In genomic region chr5:155299342-155300006, GRCh38 we compare ENCODE assay signal across 17 cellular contexts.
DNase-seq lines count a peak whose midpoint lies in the region; ATAC-seq and TF ChIP-seq lines count a peak whose summit lies in the region.
"Had no signal": no experiment of that assay in that cellular context is flagged by ENCODE, and none has a peak within 500 bp of the region (broad histone marks: within the 10 kb centered on the region; RNA-seq: fewer than 3 reads in every experiment).

No MANE protein-coding gene starts in this region.

- peak; percentile 19 for DNase-seq in DMS53 (lab: John Stamatoyannopoulos, UW)
- DNase-seq in DMS53 treated with DMSO at 0.1 percent for 48 hours (lab: John Stamatoyannopoulos, UW; ENCODE audit: unreplicated experiment): no peak
- peak; percentile 32 for DNase-seq in NCI-H1092 treated with DMSO at 0.1 percent for 48 hours (lab: John Stamatoyannopoulos, UW)
- DNase-seq in SK-N-DZ (ENCODE audit: low spot score): peak; percentile 13
- peak; percentile 50 for DNase-seq in left lobe of liver (ENCODE audit: low spot score)
- DNase-seq in islet precursor cell: no peak
- DNase-seq: Caco-2; CD4-positive, CD25-positive, alpha-beta regulatory T cell; DMS153; MG63; NCI-H1930; NCI-H345; NCI-H526 treated with DMSO at 0.1 percent for 48 hours; RPMI8226; SJCRH30 had no signal

- ATAC-seq in left lobe of liver (peak; percentile 91), GM18505 (IDR thresholded peaks at IDR 0.05; ENCODE audit: unreplicated experiment) (no peak), HG03460 (IDR thresholded peaks at IDR 0.05; ENCODE audit: unreplicated experiment) (no peak)

- TF ChIP-seq POLR2A in GM18505 (IDR thresholded peaks at IDR 0.05; ENCODE audit: borderline replicate concordance, extremely low read depth, insufficient read depth, insufficient read length): no peak

Comparison
In these comparisons a context has a peak if more than half of its experiments do, and no peak if none do; other contexts are left out.
1. DNase-seq: peak in DMS53 (single experiment), NCI-H1092 treated with DMSO at 0.1 percent for 48 hours (single experiment), SK-N-DZ (single experiment) and left lobe of liver (single experiment); none in DMS53 treated with DMSO at 0.1 percent for 48 hours (single experiment) and islet precursor cell (single experiment).